In genomic region chr17:79811888-79812205, GRCh38 we compare ENCODE assay signal across 11 cellular contexts. TPM values are rescaled to one million over a fixed set of nuclear protein-coding genes. Genes with fewer than 3 reads are reported as not detected.
A peak's percentile ranks its signal among the peaks of the same experiment; 100 is the strongest.
DNase-seq lines count a peak whose midpoint lies in the region; ATAC-seq and TF ChIP-seq lines count a peak whose summit lies in the region.
"Had no signal": no experiment of that assay in that cellular context is flagged by ENCODE, and none has a peak within 500 bp of the region (broad histone marks: within the 10 kb centered on the region; RNA-seq: fewer than 3 reads in every experiment).

No MANE protein-coding gene starts in this region.

- peaks cover 28% of the 10 kb centered on the region for H3K4me1 Mint-ChIP-seq in CD8-positive, alpha-beta T cell (ENCODE audit: low read depth)
- H3K4me1 Mint-ChIP-seq in WTC11: peaks cover 31% of the 10 kb centered on the region

- no peaks in the 10 kb centered on the region for H3K9me3 Mint-ChIP-seq in CD8-positive, alpha-beta T cell
- no peaks in the 10 kb centered on the region for H3K9me3 Mint-ChIP-seq in WTC11

- H3K4me3 Mint-ChIP-seq in CD8-positive, alpha-beta T cell: peak overlapping the region; percentile 32
- H3K4me3 Mint-ChIP-seq in WTC11: peak overlapping the region; percentile 62

- H3K4me3 ChIP-seq in CD8-positive, alpha-beta T cell (ENCODE audit: low read depth, low read length): no peak overlapping the region
- no peak overlapping the region; the same call in 1 of the 2 replicates for H3K4me3 ChIP-seq in iPS-20b (ENCODE audit: low read length)

- no peak for ATAC-seq in CD8-positive, alpha-beta T cell
- ATAC-seq in WTC11 (no peak), HG02588 (IDR thresholded peaks at IDR 0.05; ENCODE audit: unreplicated experiment) (no peak)

- no peak for DNase-seq in CD8-positive, alpha-beta T cell
- DNase-seq in WTC11 (ENCODE audit: low spot score): no peak
- no peak for DNase-seq in NCI-H446 (lab: John Stamatoyannopoulos, UW)
- no peak for DNase-seq in KBM-7
- DNase-seq in Ammon's horn (ENCODE audit: low spot score): no peak
- DNase-seq: occipital lobe; stimulated activated CD4-positive, alpha-beta T cell treated with anti-CD3 and anti-CD28 coated beads, Interleukin-4, amount 100 ng/mL, for 1 hour; testis had no signal

- peak overlapping the region; percentile 56; the same call in 1 of the 2 replicates for H3K9ac ChIP-seq in iPS-20b (ENCODE audit: low read depth, low read length)

- POLR2A ChIA-PET in CD8-positive, alpha-beta T cell (lab: Charles Lee): interaction anchor here (0.6 to 6.1 kb wide), 7 partner anchors 8 to 39 kb away, joined by 3 to 66 read pairs (median 5); partner anchors contain the start of genes CBX4 and CBX8
- POLR2A ChIA-PET in WTC11 (lab: Charles Lee): interaction anchor here (1.4 to 7.0 kb wide), 4 partner anchors 17 to 182 kb away, joined by 3 to 68 read pairs (median 4); no protein-coding TSS in a partner anchor

- H3K27ac ChIP-seq in 22Rv1 (peak overlapping the region; percentile 98), iPS-20b (ENCODE audit: low read length) (no peak overlapping the region)
- no peak overlapping the region for H3K27ac ChIP-seq in CD8-positive, alpha-beta T cell (ENCODE audit: low read depth, low read length)

- TF ChIP-seq CTCF in 22Rv1 (IDR thresholded peaks at IDR 0.05): no peak
- no peak for TF ChIP-seq CTCF in CD8-positive, alpha-beta T cell (IDR thresholded peaks at IDR 0.05)
- TF ChIP-seq CTCF in WTC11 (IDR thresholded peaks at IDR 0.05): no peak

- peaks cover 42% of the 10 kb centered on the region for H3K4me1 ChIP-seq in CD8-positive, alpha-beta T cell (ENCODE audit: insufficient read depth, low read length)
- peaks cover 8% of the 10 kb centered on the region; the same call in 1 of the 2 replicates for H3K4me1 ChIP-seq in iPS-20b (ENCODE audit: insufficient read depth, low read length)

- no peaks in the 10 kb centered on the region for H3K36me3 Mint-ChIP-seq in CD8-positive, alpha-beta T cell
- peaks cover 4% of the 10 kb centered on the region; the same call in 1 of the 2 replicates for H3K36me3 Mint-ChIP-seq in WTC11

- H3K27me3 Mint-ChIP-seq in CD8-positive, alpha-beta T cell (ENCODE audit: low read depth): peaks cover 63% of the 10 kb centered on the region
- H3K27me3 Mint-ChIP-seq in WTC11 (ENCODE audit: low read depth): peaks cover 92% of the 10 kb centered on the region

- H3K9me3 ChIP-seq in CD8-positive, alpha-beta T cell (ENCODE audit: low read length): no peaks in the 10 kb centered on the region
- H3K9me3 ChIP-seq in iPS-20b (ENCODE audit: insufficient read depth, low read depth, low read length): peaks cover 3% of the 10 kb centered on the region; the same call in 1 of the 2 replicates
- H3K9me3 ChIP-seq: testis had no signal

- peaks cover 72% of the 10 kb centered on the region for H3K27me3 ChIP-seq in CD8-positive, alpha-beta T cell (ENCODE audit: insufficient read depth, low read length)
- H3K27me3 ChIP-seq in iPS-20b (ENCODE audit: insufficient read depth, low read length): peaks cover 95% of the 10 kb centered on the region

- intact Hi-C loops in CD8-positive, alpha-beta T cell (cut with DNase I, micrococcal nuclease): loop anchor here (1.0 to 5.0 kb wide), 3 partner anchors 27 to 1585 kb away; partner anchors contain the start of genes BAHCC1 (in 1 of the 2) and CBX4 (in 1 of the 2)

- CTCF ChIA-PET in CD8-positive, alpha-beta T cell (lab: Charles Lee): interaction anchor here (0.9 to 4.2 kb wide), 8 partner anchors 10 to 182 kb away, joined by 3 to 20 read pairs (median 4); partner anchors contain the start of gene CBX4
- CTCF ChIA-PET in WTC11 (lab: Charles Lee): interaction anchor here (1.0 to 20.8 kb wide), 10 partner anchors 7 to 312 kb away, joined by 3 to 464 read pairs (median 6); partner anchors contain the start of gene CBX4

- no peaks in the 10 kb centered on the region for H3K36me3 ChIP-seq in CD8-positive, alpha-beta T cell (ENCODE audit: insufficient read depth, low read length)
- no peaks in the 10 kb centered on the region for H3K36me3 ChIP-seq in iPS-20b (ENCODE audit: insufficient read depth, low read depth, low read length)

- in situ Hi-C loops in KBM-7 (cut with MboI; ENCODE audit: low pct_unique_long_range_greater_than_20kb, low sequenced_read_pairs): no loop called here

- H3K27ac Mint-ChIP-seq in CD8-positive, alpha-beta T cell: no peak overlapping the region
- H3K27ac Mint-ChIP-seq in WTC11: no peak overlapping the region

TF ChIP-seq in WTC11, 78 proteins besides CTCF, POLR2A, EP300 and RAD21:
- TF ChIP-seq SMAD4 (CRISPR knock-in tag; IDR thresholded peaks at IDR 0.05): no peak
- TF ChIP-seq MAX (CRISPR knock-in tag; IDR thresholded peaks at IDR 0.05): no peak
- no peak for TF ChIP-seq FOXP4 (CRISPR knock-in tag; IDR thresholded peaks at IDR 0.05)
- no peak for TF ChIP-seq ZNF138 (CRISPR knock-in tag; conservative IDR thresholded peaks at IDR 0.05)
- no peak for TF ChIP-seq MXD4 (CRISPR knock-in tag; IDR thresholded peaks at IDR 0.05; ENCODE audit: borderline replicate concordance)
- no peak for TF ChIP-seq IRF2 (CRISPR knock-in tag; IDR thresholded peaks at IDR 0.05; ENCODE audit: borderline replicate concordance, low read depth)
- no peak for TF ChIP-seq ZBTB21 (CRISPR knock-in tag; IDR thresholded peaks at IDR 0.05; ENCODE audit: borderline replicate concordance)
- no peak for TF ChIP-seq GRHL2 (CRISPR knock-in tag; IDR thresholded peaks at IDR 0.05; ENCODE audit: insufficient replicate concordance, severe bottlenecking)
- no peak for TF ChIP-seq NFE2L1 (CRISPR knock-in tag; IDR thresholded peaks at IDR 0.05)

RNA-seq across cellular contexts. Expression of gene CBX8, which starts 15.0 kb away (rescaled TPM):
- total RNA-seq in CD8-positive, alpha-beta T cell: 1 to 10 TPM; 3.7 to 4.0 TPM
- total RNA-seq in WTC11 (2021): 1.8 to 2.1 TPM (median 2.0 TPM) in 3 replicates

RNA-seq across cellular contexts. Expression of gene CBX4, which starts 27.4 kb away (rescaled TPM):
- total RNA-seq in CD8-positive, alpha-beta T cell: 100 to 1,000 TPM; 263 to 268 TPM
- total RNA-seq in WTC11 (2021): 3.2 to 3.9 TPM (median 3.3 TPM) in 3 replicates

RNA-seq across cellular contexts. Expression of gene CBX2, which starts 33.9 kb away (rescaled TPM):
- under 1 TPM; 0.14 to 0.56 TPM for total RNA-seq in CD8-positive, alpha-beta T cell
- total RNA-seq in WTC11 (2021): 78.1 to 85.5 TPM (median 78.7 TPM) in 3 replicates

Comparison
In these comparisons a context has a peak if more than half of its experiments do, and no peak if none do; other contexts are left out.
1. RNA of gene CBX4, which starts 27.4 kb away (total RNA-seq): 263 to 268 TPM in CD8-positive, alpha-beta T cell; 3.2 to 3.9 TPM in WTC11; every median in the first group is over 10 times any median in the second.
2. RNA of gene CBX2, which starts 33.9 kb away (total RNA-seq): 78.1 to 85.5 TPM in WTC11; 0.14 to 0.56 TPM in CD8-positive, alpha-beta T cell; every median in the first group is over 10 times any median in the second.